In the genomic region with DNA sequence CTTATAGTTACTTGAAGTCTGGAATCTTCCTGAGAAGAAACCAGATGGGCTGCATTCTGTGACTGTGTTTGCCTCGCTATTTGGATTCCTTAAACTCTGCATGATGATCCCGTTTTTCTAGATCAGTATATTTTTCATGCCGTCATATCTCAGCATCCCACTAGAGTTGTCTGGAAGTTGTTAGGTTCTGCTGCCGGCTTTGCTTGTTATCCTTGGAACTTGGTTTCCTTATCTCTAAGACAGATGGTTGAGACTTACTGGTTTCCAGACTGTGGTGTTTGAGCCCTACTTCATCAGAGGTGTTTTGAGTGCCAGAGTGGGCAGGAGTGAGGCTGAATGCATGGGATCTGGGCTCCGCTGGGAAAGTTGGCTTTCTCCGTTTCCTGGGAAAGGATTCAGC, we compare ENCODE assay signal across 12 cellular contexts.
"Had no signal": no experiment of that assay in that cellular context is flagged by ENCODE, and none has a peak within 500 bp of the region (broad histone marks: within the 10 kb centered on the region; RNA-seq: fewer than 3 reads in every experiment).

No MANE protein-coding gene starts in this region.

- H3K4me3 ChIP-seq: left lung, right atrium auricular region, transverse colon had no signal

- H3K27ac ChIP-seq: left lung, transverse colon had no signal

- H3K27me3 ChIP-seq: left lung, right atrium auricular region, transverse colon had no signal

- ATAC-seq: left lung; stimulated activated naive B cell treated with anti-CD40 and anti-IgM and Interleukin-4, amounts not matched to agents 10 μg/mL and 1 μg/mL and 100 μg/mL, for 72 hours had no signal

- H3K9me3 ChIP-seq: left lung, right atrium auricular region, transverse colon had no signal

- DNase-seq: activated CD4-positive, alpha-beta T cell treated with anti-CD3 and anti-CD28 coated beads for 4 hours; activated CD8-positive, alpha-beta memory T cell treated with anti-CD3 and anti-CD28 coated beads, Interleukin-2, amount 50 U/mL, for 48 hours; activated naive CD8-positive, alpha-beta T cell treated with anti-CD3 and anti-CD28 coated beads for 36 hours; aorta; hippocampal formation; kidney; left lung; stimulated activated CD4-positive, alpha-beta T cell treated with anti-CD3 and anti-CD28 coated beads, Interleukin-2, amount 100 ng/mL, for 48 hours; stimulated activated naive B cell treated with anti-CD40 and anti-IgM and Interleukin-4, amounts not matched to agents 10 μg/mL and 1 μg/mL and 100 μg/mL, for 72 hours; substantia nigra; transverse colon had no signal
